Comparison of ENCODE assay signal across 36 cellular contexts in genomic region chr2:219743548-219743947, GRCh38.
"Had no signal": no experiment of that assay in that cellular context is flagged by ENCODE, and none has a peak within 500 bp of the region (broad histone marks: within the 10 kb centered on the region; RNA-seq: fewer than 3 reads in every experiment).

No MANE protein-coding gene starts in this region.

- H3K9me3 Mint-ChIP-seq: activated B cell treated with CpG ODN at 0.5 μM for 24 hours; activated CD4-positive, alpha-beta memory T cell treated with anti-CD3 and anti-CD28 coated beads for 36 hours; activated naive CD4-positive, alpha-beta T cell treated with anti-CD3 and anti-CD28 coated beads for 36 hours; activated naive CD4-positive, alpha-beta T cell treated with anti-CD3 and anti-CD28 coated beads, Interleukin-2, amount 50 U/mL, for 72 hours; activated T-cell treated with anti-CD3 and anti-CD28 coated beads, Interleukin-2, amount 50 U/mL, for 4 hours; activated T-helper 1 cell treated with anti-CD3 and anti-CD28 coated beads, Interleukin-12 subunit alpha, Interleukin-12 subunit beta, Interleukin-2, Interleukin-4 antibody, amounts not matched to agents 30 ng/mL and 10 ng/mL and 1 ng/mL, durations not matched to agents 14 hours and 24 hours and 36 hours had no signal

- H3K4me1 ChIP-seq: adrenal gland, body of pancreas, breast epithelium, Peyer's patch had no signal

- H3K9me3 ChIP-seq: adrenal gland, body of pancreas, breast epithelium, Peyer's patch had no signal

- H3K27ac ChIP-seq: adrenal gland, body of pancreas, breast epithelium, Peyer's patch, VCaP had no signal

- H3K36me3 ChIP-seq: adrenal gland, breast epithelium, Peyer's patch had no signal

- H3K36me3 Mint-ChIP-seq: activated CD4-positive, alpha-beta memory T cell treated with anti-CD3 and anti-CD28 coated beads for 36 hours; activated naive CD4-positive, alpha-beta T cell treated with anti-CD3 and anti-CD28 coated beads, Interleukin-2, amount 50 U/mL, for 72 hours; IgD-negative memory B cell had no signal

- H3K27me3 Mint-ChIP-seq: IgD-negative memory B cell had no signal

- H3K4me3 Mint-ChIP-seq: activated B cell treated with CpG ODN at 0.5 μM for 24 hours; activated CD4-positive, alpha-beta memory T cell treated with anti-CD3 and anti-CD28 coated beads for 36 hours; activated naive CD4-positive, alpha-beta T cell treated with anti-CD3 and anti-CD28 coated beads for 36 hours; activated T-cell treated with anti-CD3 and anti-CD28 coated beads, Interleukin-2, amount 50 U/mL, for 4 hours; activated T-helper 1 cell treated with anti-CD3 and anti-CD28 coated beads, Interleukin-12 subunit alpha, Interleukin-12 subunit beta, Interleukin-2, Interleukin-4 antibody, amounts not matched to agents 30 ng/mL and 10 ng/mL and 1 ng/mL, durations not matched to agents 14 hours and 24 hours and 36 hours; IgD-negative memory B cell had no signal

- H3K4me3 ChIP-seq: adrenal gland, body of pancreas, breast epithelium, Peyer's patch had no signal

- H3K27ac Mint-ChIP-seq: activated B cell treated with CpG ODN at 0.5 μM for 24 hours; activated CD4-positive, alpha-beta memory T cell treated with anti-CD3 and anti-CD28 coated beads for 36 hours; activated naive CD4-positive, alpha-beta T cell treated with anti-CD3 and anti-CD28 coated beads for 36 hours; activated naive CD4-positive, alpha-beta T cell treated with anti-CD3 and anti-CD28 coated beads, Interleukin-2, amount 50 U/mL, for 72 hours; activated T-helper 1 cell treated with anti-CD3 and anti-CD28 coated beads, Interleukin-12 subunit alpha, Interleukin-12 subunit beta, Interleukin-2, Interleukin-4 antibody, amounts not matched to agents 30 ng/mL and 10 ng/mL and 1 ng/mL, durations not matched to agents 14 hours and 24 hours and 36 hours; IgD-negative memory B cell had no signal

- H3K4me1 Mint-ChIP-seq: activated B cell treated with CpG ODN at 0.5 μM for 24 hours, IgD-negative memory B cell had no signal

- DNase-seq: activated B cell treated with CpG ODN at 0.5 μM for 24 hours; activated CD4-positive, alpha-beta memory T cell treated with anti-CD3 and anti-CD28 coated beads for 36 hours; activated CD4-positive, alpha-beta T cell treated with anti-CD3 and anti-CD28 coated beads for 4 hours; activated CD4-positive, alpha-beta T cell treated with anti-CD3 and anti-CD28 coated beads, Interleukin-2, amount 50 U/mL, for 1 hour; activated CD4-positive, CD25-positive, alpha-beta regulatory T cell treated with anti-CD3 and anti-CD28 coated beads, Interleukin-2, amount 50 U/mL, for 72 hours; activated CD8-positive, alpha-beta memory T cell treated with anti-CD3 and anti-CD28 coated beads, Interleukin-2, amount 50 U/mL, for 4 hours; activated gamma-delta T cell treated with Interleukin-2 at 50 U/mL for 16 hours; activated naive CD4-positive, alpha-beta T cell treated with anti-CD3 and anti-CD28 coated beads for 36 hours; activated T-cell treated with anti-CD3 and anti-CD28 coated beads for 4 hours; activated T-cell treated with anti-CD3 and anti-CD28 coated beads, Interleukin-2, amount 50 U/mL, for 4 hours; adrenal gland; body of pancreas; Karpas-422; KBM-7; NCI-H1105; NCI-H1436; NCI-H1694 treated with DMSO at 0.1 percent for 48 hours; NCI-H2029 treated with DMSO at 0.1 percent for 48 hours; NCI-H2107; NCI-H2171; NCI-H510A; NCI-H526; NCI-H748 treated with DMSO at 0.1 percent for 48 hours; NK-92 treated with Interleukin-12 subunit alpha and Interleukin-12 subunit beta, amount 100 ng/mL, for 24 hours; PC-3; Peyer's patch; RPMI8226; SW 1271; T-helper 1 cell; T-helper 2 cell; T-helper 9 cell had no signal

- ATAC-seq: activated naive CD4-positive, alpha-beta T cell treated with anti-CD3 and anti-CD28 coated beads, Interleukin-2, amount 50 U/mL, for 72 hours; activated T-cell treated with anti-CD3 and anti-CD28 coated beads, Interleukin-2, amount 50 U/mL, for 4 hours; body of pancreas; PC-3 had no signal

- H3K27me3 ChIP-seq: adrenal gland, body of pancreas, breast epithelium, Peyer's patch had no signal
